In the genomic region with DNA sequence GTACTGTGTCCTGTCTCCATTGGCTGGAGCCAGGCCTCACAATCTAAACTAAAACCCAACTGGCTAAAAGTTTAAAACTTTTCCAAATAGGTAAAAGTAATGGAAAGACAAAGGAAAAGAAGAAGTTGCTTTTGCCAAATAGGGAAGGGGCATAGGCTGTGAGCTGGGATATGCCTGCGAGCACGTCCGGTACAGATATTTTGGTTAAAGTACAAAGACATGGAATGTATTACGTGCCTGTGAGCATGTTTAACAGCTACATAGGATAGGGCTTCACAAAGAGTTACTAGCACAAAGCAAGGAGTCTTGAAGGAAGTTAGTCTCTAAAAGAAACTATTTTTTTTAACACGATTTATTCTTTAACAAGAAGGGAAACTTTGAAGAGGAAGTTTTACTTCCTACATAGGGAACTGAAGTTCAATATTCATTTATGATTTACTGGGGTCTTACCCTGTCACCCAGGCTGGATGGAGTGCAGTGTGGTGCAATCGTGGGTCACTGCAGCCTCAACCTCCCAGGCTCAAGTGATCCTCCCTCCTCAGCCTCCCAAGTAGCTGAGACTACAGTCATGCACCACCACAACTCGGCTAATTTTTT, we compare ENCODE assay signal across 19 cellular contexts. TPM values are rescaled to one million over a fixed set of nuclear protein-coding genes. Genes with fewer than 3 reads are reported as not detected.
"Had no signal": no experiment of that assay in that cellular context is flagged by ENCODE, and none has a peak within 500 bp of the region (broad histone marks: within the 10 kb centered on the region; RNA-seq: fewer than 3 reads in every experiment).

No MANE protein-coding gene starts in this region.

- H3K4me3 ChIP-seq: esophagus squamous epithelium, psoas muscle, right lobe of liver, stomach, testis, upper lobe of left lung had no signal

- H3K4me3 Mint-ChIP-seq: activated CD4-positive, alpha-beta T cell treated with anti-CD3 and anti-CD28 coated beads, Interleukin-2, amount 10 ng/mL, durations not matched to agents 24 days and 14 days; central memory CD8-positive, alpha-beta T cell had no signal

- H3K27me3 ChIP-seq: brain microvascular endothelial cell, right lobe of liver, testis, upper lobe of left lung had no signal

- H3K9me3 ChIP-seq: right lobe of liver, testis had no signal

- H3K27ac Mint-ChIP-seq: activated CD4-positive, alpha-beta T cell treated with anti-CD3 and anti-CD28 coated beads, Interleukin-2, amount 10 ng/mL, durations not matched to agents 24 days and 14 days had no signal

- H3K4me1 ChIP-seq: psoas muscle, testis had no signal

- H3K4me1 Mint-ChIP-seq: activated CD4-positive, alpha-beta T cell treated with anti-CD3 and anti-CD28 coated beads, Interleukin-2, amount 10 ng/mL, durations not matched to agents 24 days and 14 days; central memory CD8-positive, alpha-beta T cell had no signal

- DNase-seq: activated CD4-positive, alpha-beta T cell treated with anti-CD3 and anti-CD28 coated beads, Interleukin-2, amount 10 ng/mL, durations not matched to agents 24 days and 14 days; activated CD4-positive, CD25-positive, alpha-beta regulatory T cell; activated naive CD4-positive, alpha-beta T cell; anterior cingulate cortex; brain microvascular endothelial cell; cortex of kidney; effector CD8-positive, alpha-beta T cell; esophagus squamous epithelium; psoas muscle; right lobe of liver; stomach; testis; upper lobe of left lung had no signal

- ATAC-seq: psoas muscle had no signal

- H3K27ac ChIP-seq: brain microvascular endothelial cell, esophagus squamous epithelium, psoas muscle, right lobe of liver, stomach, testis, upper lobe of left lung had no signal

- H3K36me3 ChIP-seq: brain microvascular endothelial cell, esophagus squamous epithelium, right lobe of liver, stomach, upper lobe of left lung had no signal

RNA-seq across cellular contexts. Expression of gene TMEM179, which starts 43.0 kb away (rescaled TPM):
- total RNA-seq: endothelial cell of umbilical vein, esophagus squamous epithelium, fibroblast of villous mesenchyme, lower leg skin, mesenteric fat pad, osteocyte, psoas muscle, upper lobe of left lung had no signal
